In the genomic region with DNA sequence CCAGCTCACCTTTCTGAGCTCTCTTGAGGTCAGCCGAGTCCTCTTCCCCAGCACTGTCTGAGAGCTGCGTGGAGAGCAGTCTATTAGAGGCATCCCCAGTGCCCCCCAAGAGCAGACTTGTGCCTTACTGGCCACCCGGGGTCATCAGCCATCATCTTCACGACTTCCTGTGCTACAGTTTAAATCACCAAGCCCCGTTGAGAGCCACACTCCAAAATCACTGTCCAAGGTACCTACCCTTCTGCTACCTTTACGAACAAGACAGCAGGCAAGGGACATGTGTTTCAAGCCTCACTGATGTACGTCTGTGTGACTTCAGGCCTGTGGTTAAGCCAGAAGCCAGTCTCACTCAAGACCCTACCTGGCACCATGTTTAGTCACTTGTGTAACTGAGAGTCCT, we compare ENCODE assay signal across 2 cellular contexts.
A peak's percentile ranks its signal among the peaks of the same experiment; 100 is the strongest.
TF ChIP-seq lines count a peak whose summit lies in the region.

No MANE protein-coding gene starts in this region.

TF ChIP-seq in SK-N-SH, 30 proteins besides CTCF, POLR2A, EP300 and RAD21:
- TF ChIP-seq REST (IDR thresholded peaks at IDR 0.05; ENCODE audit: low read depth, low read length) (peak; percentile 79), TCF12 (IDR thresholded peaks at IDR 0.05) (no peak)

TF ChIP-seq in SK-N-SH treated with all-trans-retinoic acid at 6 μM for 48 hours, 23 proteins besides CTCF, POLR2A, EP300 and RAD21 (continued from another document):
- TF ChIP-seq CSRNP3 (CRISPR knock-in tag; IDR thresholded peaks at IDR 0.05) = no peak
- no peak for TF ChIP-seq ZFP3 (CRISPR knock-in tag; IDR thresholded peaks at IDR 0.05)
- TF ChIP-seq RARB (CRISPR knock-in tag; IDR thresholded peaks at IDR 0.05) = no peak
- no peak for TF ChIP-seq ZNF70 (CRISPR knock-in tag; IDR thresholded peaks at IDR 0.05)
- TF ChIP-seq ESRRG (CRISPR knock-in tag; IDR thresholded peaks at IDR 0.05) = no peak
- TF ChIP-seq ZC3H10 (CRISPR knock-in tag; IDR thresholded peaks at IDR 0.05) = no peak
- no peak for TF ChIP-seq ZFP30 (CRISPR knock-in tag; IDR thresholded peaks at IDR 0.05)
- no peak for TF ChIP-seq ZNF8 (CRISPR knock-in tag; IDR thresholded peaks at IDR 0.05)
- no peak for TF ChIP-seq BACH2 (CRISPR knock-in tag; IDR thresholded peaks at IDR 0.05; ENCODE audit: borderline replicate concordance)
- TF ChIP-seq TSHZ2 (CRISPR knock-in tag; IDR thresholded peaks at IDR 0.05) = no peak
- TF ChIP-seq POU6F1 (CRISPR knock-in tag; IDR thresholded peaks at IDR 0.05; ENCODE audit: borderline replicate concordance, low read depth) = no peak
- TF ChIP-seq CREB5 (CRISPR knock-in tag; IDR thresholded peaks at IDR 0.05; ENCODE audit: low read depth) = no peak
